Comparison of ENCODE assay signal across 17 cellular contexts in the genomic region with DNA sequence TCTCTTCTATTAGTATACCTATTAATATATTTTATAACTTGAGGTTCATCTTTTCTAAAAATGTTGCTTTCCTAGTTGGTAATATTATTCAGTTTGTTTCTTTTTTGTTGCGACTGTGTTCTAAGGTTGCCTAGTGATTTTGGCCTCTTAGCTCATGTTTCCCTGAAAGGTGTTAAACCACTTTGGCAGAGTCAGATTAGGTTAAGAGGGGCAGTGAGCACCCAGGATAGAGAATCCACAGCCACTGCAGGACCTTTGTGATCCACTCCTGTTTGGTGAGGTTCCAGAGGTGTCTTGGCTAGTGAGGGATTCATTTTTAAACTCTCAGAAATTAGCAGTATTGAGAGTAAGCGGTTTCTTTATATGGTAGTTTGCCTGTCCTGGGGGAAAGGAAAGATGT. TPM values are rescaled to one million over a fixed set of nuclear protein-coding genes. Genes with fewer than 3 reads are reported as not detected.
A peak's percentile ranks its signal among the peaks of the same experiment; 100 is the strongest.
DNase-seq lines count a peak whose midpoint lies in the region; ATAC-seq and TF ChIP-seq lines count a peak whose summit lies in the region.
"Had no signal": no experiment of that assay in that cellular context is flagged by ENCODE, and none has a peak within 500 bp of the region (broad histone marks: within the 10 kb centered on the region; RNA-seq: fewer than 3 reads in every experiment).

No MANE protein-coding gene starts in this region.

- peaks cover 93% of the 10 kb centered on the region for H3K4me1 Mint-ChIP-seq in activated T-cell treated with anti-CD3 and anti-CD28 coated beads, Interleukin-2, amount 50 U/mL, for 72 hours (ENCODE audit: low read depth)
- H3K4me1 Mint-ChIP-seq in T-cell: peaks cover 82 to 86% (median 83%) of the 10 kb centered on the region in 3 donors
- H3K4me1 Mint-ChIP-seq in effector memory CD8-positive, alpha-beta T cell (ENCODE audit: low read depth in 2 of 2): peaks cover 55 to 72% of the 10 kb centered on the region in 2 donors
- H3K4me1 Mint-ChIP-seq: mesothelial cell of epicardium had no signal

- peaks cover 5 to 6% of the 10 kb centered on the region in 2 donors for H3K9me3 ChIP-seq in breast epithelium
- H3K9me3 ChIP-seq: ascending aorta had no signal

- no peak overlapping the region for H3K4me3 ChIP-seq in breast epithelium
- H3K4me3 ChIP-seq: ascending aorta, transverse colon had no signal

- no peak for TF ChIP-seq CTCF in breast epithelium (IDR thresholded peaks at IDR 0.05)

- H3K27ac ChIP-seq in breast epithelium: no peak overlapping the region
- H3K27ac ChIP-seq: ascending aorta, transverse colon had no signal

- CTCF ChIA-PET in T-cell (lab: Charles Lee): interaction anchor here (0.6 to 11.0 kb wide), 18 partner anchors 9 to 249 kb away, joined by 3 to 107 read pairs (median 4); a partner anchor contains a TSS

- peak; percentile 29 to 38 for ATAC-seq in activated T-cell treated with anti-CD3 and anti-CD28 coated beads, Interleukin-2, amount 50 U/mL, for 72 hours (replicated peaks in 1 of 2)
- ATAC-seq in T-cell (replicated peaks in 1 of 4) (peak in 1 of 4 experiments; percentile 35), HG02840 (IDR thresholded peaks at IDR 0.05; ENCODE audit: low FRiP score, unreplicated experiment) (no peak)
- ATAC-seq in effector memory CD8-positive, alpha-beta T cell (replicated peaks): peak; percentile 85
- peak; percentile 56 for ATAC-seq in stimulated activated naive CD8-positive, alpha-beta T cell treated with anti-CD3 and anti-CD28 coated beads, Interleukin-15, Interleukin-2, amounts not matched to agents 100 U/mL and 50 U/mL, for 24 hours

- H3K36me3 ChIP-seq in breast epithelium: no peaks in the 10 kb centered on the region
- H3K36me3 ChIP-seq: transverse colon had no signal

- POLR2A ChIA-PET in T-cell (lab: Charles Lee): interaction anchor here (0.6 to 2.1 kb wide), 11 partner anchors 9 to 125 kb away, joined by 3 to 15 read pairs (median 4); no protein-coding TSS in a partner anchor

- peaks cover 2 to 7% of the 10 kb centered on the region in 2 donors for H3K9me3 Mint-ChIP-seq in activated T-cell treated with anti-CD3 and anti-CD28 coated beads, Interleukin-2, amount 50 U/mL, for 72 hours
- peaks cover 0 to 10% (median 0%) of the 10 kb centered on the region in 3 donors for H3K9me3 Mint-ChIP-seq in T-cell
- H3K9me3 Mint-ChIP-seq in effector memory CD8-positive, alpha-beta T cell: peaks cover 0 to 2% of the 10 kb centered on the region in 2 donors

- H3K36me3 Mint-ChIP-seq in activated T-cell treated with anti-CD3 and anti-CD28 coated beads, Interleukin-2, amount 50 U/mL, for 72 hours (ENCODE audit: insufficient read depth in 2 of 2): peaks cover 21 to 37% of the 10 kb centered on the region in 2 donors
- peaks cover 34% of the 10 kb centered on the region for H3K36me3 Mint-ChIP-seq in T-cell
- peaks cover 24% of the 10 kb centered on the region for H3K36me3 Mint-ChIP-seq in effector memory CD8-positive, alpha-beta T cell (ENCODE audit: insufficient read depth)

- H3K4me3 Mint-ChIP-seq in activated T-cell treated with anti-CD3 and anti-CD28 coated beads, Interleukin-2, amount 50 U/mL, for 72 hours: peak overlapping the region in 1 of 2 donors; percentile 31
- peak overlapping the region in 1 of 3 donors; percentile 49 for H3K4me3 Mint-ChIP-seq in T-cell
- H3K4me3 Mint-ChIP-seq in effector memory CD8-positive, alpha-beta T cell: peak overlapping the region; percentile 56 to 64
- H3K4me3 Mint-ChIP-seq: mesothelial cell of epicardium had no signal

- no peak for TF ChIP-seq POLR2A in breast epithelium (IDR thresholded peaks at IDR 0.05)

- H3K27me3 Mint-ChIP-seq in activated T-cell treated with anti-CD3 and anti-CD28 coated beads, Interleukin-2, amount 50 U/mL, for 72 hours (ENCODE audit: low read depth): no peaks in the 10 kb centered on the region
- no peaks in the 10 kb centered on the region for H3K27me3 Mint-ChIP-seq in T-cell
- no peaks in the 10 kb centered on the region for H3K27me3 Mint-ChIP-seq in effector memory CD8-positive, alpha-beta T cell

- H3K27ac Mint-ChIP-seq in activated T-cell treated with anti-CD3 and anti-CD28 coated beads, Interleukin-2, amount 50 U/mL, for 72 hours: no peak overlapping the region
- peak overlapping the region; percentile 77 to 95 for H3K27ac Mint-ChIP-seq in T-cell
- H3K27ac Mint-ChIP-seq in effector memory CD8-positive, alpha-beta T cell: peak overlapping the region; percentile 96 to 98
- H3K27ac Mint-ChIP-seq: mesothelial cell of epicardium had no signal

- no peaks in the 10 kb centered on the region for H3K4me1 ChIP-seq in breast epithelium
- H3K4me1 ChIP-seq: ascending aorta had no signal

- intact Hi-C loops in breast epithelium (cut with DNase I; ENCODE audit: low total_unique reads): no loop called here

- no peak for DNase-seq in activated T-cell treated with anti-CD3 and anti-CD28 coated beads, Interleukin-2, amount 50 U/mL, for 72 hours
- no peak for DNase-seq in activated T-cell treated with anti-CD3 and anti-CD28 coated beads, Interleukin-2, amount 50 U/mL, for 48 hours
- DNase-seq in T-cell (peak in 4 of 34 experiments; percentile 22 to 47 (median 25)), GM03348 (ENCODE audit: low spot score) (no peak), breast epithelium (ENCODE audit: low spot score in 2 of 2) (no peak)
- peak; percentile 42 to 53 (median 45) for DNase-seq in effector memory CD8-positive, alpha-beta T cell
- no peak for DNase-seq in stimulated activated naive CD8-positive, alpha-beta T cell treated with anti-CD3 and anti-CD28 coated beads, Interleukin-15, Interleukin-2, amounts not matched to agents 100 U/mL and 50 U/mL, for 24 hours
- DNase-seq: activated CD4-positive, CD25-positive, alpha-beta regulatory T cell treated with anti-CD3 and anti-CD28 coated beads, Interleukin-2, amount 50 U/mL, for 72 hours; DND-41; kidney glomerular epithelial cell; NCI-H1417; NCI-H774; transverse colon had no signal

- H3K27me3 ChIP-seq in breast epithelium: no peaks in the 10 kb centered on the region
- H3K27me3 ChIP-seq: ascending aorta, transverse colon had no signal

RNA-seq across cellular contexts. Expression of a gene that starts 14.9 kb away (rescaled TPM):
- 10 to 100 TPM; 12.4 to 17.3 TPM for total RNA-seq in activated T-cell treated with anti-CD3 and anti-CD28 coated beads, Interleukin-2, amount 50 U/mL, for 72 hours
- total RNA-seq in T-cell (10 to 100 TPM; 15.2 to 26.7 (median 16.7) TPM), breast epithelium (under 1 TPM in 1 of 3 donors, not detected in 2; 0.32 TPM)
- total RNA-seq: ascending aorta, H1, mesothelial cell of epicardium had no signal

RNA-seq across cellular contexts. Expression of a gene that starts 34.1 kb away (rescaled TPM):
- 10 to 100 TPM; 32.8 to 57.5 TPM for total RNA-seq in activated T-cell treated with anti-CD3 and anti-CD28 coated beads, Interleukin-2, amount 50 U/mL, for 72 hours
- total RNA-seq in T-cell: 100 to 1,000 TPM in 3 of 5 donors, 10 to 100 TPM in 2; 69.9 to 152 (median 100) TPM
- 10 to 100 TPM; 10.2 to 30.1 (median 21.4) TPM for total RNA-seq in breast epithelium
- total RNA-seq: H1 had no signal

Comparison
In these comparisons a context has a peak if more than half of its experiments do, and no peak if none do; other contexts are left out.
1. DNase-seq: peak in effector memory CD8-positive, alpha-beta T cell (3 of 3); none in activated T-cell treated with anti-CD3 and anti-CD28 coated beads, Interleukin-2, amount 50 U/mL, for 72 hours (0 of 2), activated T-cell treated with anti-CD3 and anti-CD28 coated beads, Interleukin-2, amount 50 U/mL, for 48 hours (0 of 2), stimulated activated naive CD8-positive, alpha-beta T cell treated with anti-CD3 and anti-CD28 coated beads, Interleukin-15, Interleukin-2, amounts not matched to agents 100 U/mL and 50 U/mL, for 24 hours (single experiment), GM03348 (single experiment) and breast epithelium (0 of 2).
2. RNA of a gene that starts 14.9 kb away (total RNA-seq): 12.4 to 17.3 TPM in activated T-cell treated with anti-CD3 and anti-CD28 coated beads, Interleukin-2, amount 50 U/mL, for 72 hours and 15.2 to 26.7 TPM in T-cell; 0.32 TPM in breast epithelium; every median in the first group is over 10 times any median in the second.